In the genomic region with DNA sequence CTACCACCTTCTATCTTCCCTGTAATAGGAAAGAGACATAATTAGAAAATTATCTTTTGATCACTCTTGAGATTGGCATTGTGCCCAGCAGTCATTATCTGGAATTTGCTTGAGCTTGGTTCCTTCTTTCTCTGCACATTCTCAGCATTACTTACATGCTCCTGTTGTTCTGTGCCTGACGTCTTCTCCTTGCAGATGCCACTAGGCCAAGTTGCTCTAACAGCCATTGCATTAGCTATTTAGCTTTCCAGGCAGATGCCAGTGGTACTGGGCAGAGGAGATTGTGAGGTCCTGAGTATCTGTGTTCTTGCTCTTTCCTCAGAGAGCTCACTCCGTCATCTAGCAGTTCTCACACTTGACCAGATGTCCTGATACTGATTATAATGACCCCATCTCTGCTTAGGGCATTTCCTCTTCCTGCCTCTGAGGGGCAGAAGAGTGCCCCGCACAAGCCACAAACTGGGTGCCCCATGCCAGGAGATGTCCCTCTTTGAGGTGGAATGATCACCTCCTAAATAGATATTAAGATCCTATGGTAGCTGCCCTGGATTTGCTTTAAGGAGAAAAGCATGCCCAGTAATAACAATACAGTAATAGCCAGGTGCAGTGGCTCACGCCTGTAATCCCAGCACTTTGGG, we compare ENCODE assay signal across 7 cellular contexts. TPM values are rescaled to one million over a fixed set of nuclear protein-coding genes. Genes with fewer than 3 reads are reported as not detected.
DNase-seq lines count a peak whose midpoint lies in the region; FAIRE-seq and TF ChIP-seq lines count a peak whose summit lies in the region.
"Had no signal": no experiment of that assay in that cellular context is flagged by ENCODE, and none has a peak within 500 bp of the region (broad histone marks: within the 10 kb centered on the region; RNA-seq: fewer than 3 reads in every experiment).

No MANE protein-coding gene starts in this region.

- peak; percentile 11 for TF ChIP-seq CTCF in astrocyte of the spinal cord (IDR thresholded peaks at IDR 0.05; ENCODE audit: low read depth, low read length)
- TF ChIP-seq CTCF in stomach (IDR thresholded peaks at IDR 0.05) = peak in 1 of 7 experiments; percentile 14

- intact Hi-C loops in stomach (cut with DNase I; ENCODE audit: low total_unique reads) = no loop called here

- DNase-seq in activated naive CD4-positive, alpha-beta T cell treated with anti-CD3 and anti-CD28 coated beads, Interleukin-2, amount 10 ng/mL, durations not matched to agents 7 days and 5 days = no peak
- no peak for DNase-seq in activated naive CD4-positive, alpha-beta T cell treated with anti-CD3 and anti-CD28 coated beads, Interleukin-2, amount 50 U/mL, for 16 hours
- DNase-seq in astrocyte of the spinal cord (ENCODE audit: low read depth, low spot score) (no peak), stomach (peak; percentile 16), Ammon's horn (ENCODE audit: low spot score) (no peak), urothelium cell line (ENCODE audit: low spot score) (no peak)

- H3K9me3 Mint-ChIP-seq in activated naive CD4-positive, alpha-beta T cell treated with anti-CD3 and anti-CD28 coated beads, Interleukin-2, amount 10 ng/mL, durations not matched to agents 7 days and 5 days = no peaks in the 10 kb centered on the region

- H3K4me3 ChIP-seq in astrocyte of the spinal cord (ENCODE audit: low read depth, low read length) = no peak overlapping the region
- H3K4me3 ChIP-seq in stomach = no peak overlapping the region

- peak overlapping the region in 2 of 5 donors; percentile 45 to 91 for H3K27ac ChIP-seq in stomach

- TF ChIP-seq POLR2A in stomach (IDR thresholded peaks at IDR 0.05) = no peak

- 67 to 79% (median 76%) methylated on average over 4 of the region's 4 CpGs for WGBS in stomach, 5 donors

- CTCF ChIA-PET in activated naive CD4-positive, alpha-beta T cell treated with anti-CD3 and anti-CD28 coated beads, Interleukin-2, amount 10 ng/mL, durations not matched to agents 7 days and 5 days (lab: Charles Lee) = interaction anchor here (0.9 to 1.5 kb wide), 5 partner anchors 28 to 133 kb away, joined by 3 to 5 read pairs (median 3); no protein-coding TSS in a partner anchor

- H3K36me3 ChIP-seq in stomach = peaks cover 60 to 96% (median 95%) of the 10 kb centered on the region in 4 donors

- no peaks in the 10 kb centered on the region for H3K27me3 Mint-ChIP-seq in activated naive CD4-positive, alpha-beta T cell treated with anti-CD3 and anti-CD28 coated beads, Interleukin-2, amount 10 ng/mL, durations not matched to agents 7 days and 5 days

- H3K4me3 Mint-ChIP-seq in activated naive CD4-positive, alpha-beta T cell treated with anti-CD3 and anti-CD28 coated beads, Interleukin-2, amount 10 ng/mL, durations not matched to agents 7 days and 5 days = no peak overlapping the region

- no peak for TF ChIP-seq EP300 in stomach (IDR thresholded peaks at IDR 0.05)

- FAIRE-seq in urothelium cell line (lab: Jason Lieb, UNC) = no peak
- FAIRE-seq: islet of Langerhans had no signal

- in situ Hi-C loops in astrocyte of the spinal cord (cut with HindIII; ENCODE audit: low sequenced_read_pairs) = no loop called here

- no peaks in the 10 kb centered on the region for H3K9me3 ChIP-seq in stomach

- peaks cover 57% of the 10 kb centered on the region for H3K36me3 Mint-ChIP-seq in activated naive CD4-positive, alpha-beta T cell treated with anti-CD3 and anti-CD28 coated beads, Interleukin-2, amount 10 ng/mL, durations not matched to agents 7 days and 5 days

- no peaks in the 10 kb centered on the region for H3K27me3 ChIP-seq in stomach

- peaks cover 5 to 67% (median 23%) of the 10 kb centered on the region in 4 donors for H3K4me1 ChIP-seq in stomach

- H3K4me1 Mint-ChIP-seq in activated naive CD4-positive, alpha-beta T cell treated with anti-CD3 and anti-CD28 coated beads, Interleukin-2, amount 10 ng/mL, durations not matched to agents 7 days and 5 days = peaks cover 54% of the 10 kb centered on the region

- peak overlapping the region; percentile 99 for H3K27ac Mint-ChIP-seq in activated naive CD4-positive, alpha-beta T cell treated with anti-CD3 and anti-CD28 coated beads, Interleukin-2, amount 10 ng/mL, durations not matched to agents 7 days and 5 days

RNA-seq across cellular contexts. Expression of gene ARHGAP1, which starts 30.7 kb away (rescaled TPM):
- 10 to 100 TPM; 21.1 to 82.9 (median 35.6) TPM for total RNA-seq in stomach
- polyA plus RNA-seq in stomach = 10 to 100 TPM; 21.2 to 29.3 (median 28.0) TPM

RNA-seq across cellular contexts. Expression of gene ZNF408, which starts 31.1 kb away (rescaled TPM):
- 10 to 100 TPM in 2 of 5 donors, 1 to 10 TPM in 3; 5.5 to 14.6 (median 6.5) TPM for total RNA-seq in stomach
- 1 to 10 TPM; 7.2 to 8.6 (median 7.6) TPM for polyA plus RNA-seq in stomach

RNA-seq across cellular contexts. Expression of gene F2, which starts 49.3 kb away (rescaled TPM):
- total RNA-seq in stomach = under 1 TPM in 1 of 5 donors, not detected in 4; 0.92 TPM
- under 1 TPM in 2 of 3 donors, not detected in 1; 0.19 to 0.33 TPM for polyA plus RNA-seq in stomach

RNA-seq across cellular contexts. Expression of gene ATG13, which starts 52.4 kb away (rescaled TPM):
- total RNA-seq in stomach = 100 to 1,000 TPM; 103 to 286 (median 115) TPM
- 10 to 100 TPM; 17.3 to 44.5 (median 42.5) TPM for polyA plus RNA-seq in stomach

RNA-seq across cellular contexts. Expression of gene HARBI1, which starts 52.7 kb away (rescaled TPM):
- total RNA-seq in stomach = 1 to 10 TPM in 2 of 5 donors, not detected in 3; 1.0 to 3.7 TPM
- polyA plus RNA-seq in stomach = 1 to 10 TPM; 1.3 to 4.0 (median 2.3) TPM
